Comparison of ENCODE assay signal across 29 cellular contexts in genomic region chr2:100987974-100988373, GRCh38.
"Had no signal": no experiment of that assay in that cellular context is flagged by ENCODE, and none has a peak within 500 bp of the region (broad histone marks: within the 10 kb centered on the region; RNA-seq: fewer than 3 reads in every experiment).

No MANE protein-coding gene starts in this region.

- H3K9me3 Mint-ChIP-seq: immature natural killer cell; mesothelial cell of epicardium; naive thymus-derived CD8-positive, alpha-beta T cell had no signal

- H3K36me3 Mint-ChIP-seq: immature natural killer cell; mesothelial cell of epicardium; stimulated activated naive B cell treated with anti-CD40 and anti-IgM and Interleukin-4, amounts not matched to agents 10 μg/mL and 1 μg/mL and 100 μg/mL, for 72 hours had no signal

- H3K27ac ChIP-seq: heart left ventricle, left lung, lower lobe of right lung, pancreas, prostate gland, skin epidermis, stomach, testis, thyroid gland, transverse colon, upper lobe of left lung had no signal

- H3K27me3 ChIP-seq: heart left ventricle, left lung, pancreas, stomach, testis, thyroid gland, transverse colon, upper lobe of left lung had no signal

- H3K36me3 ChIP-seq: left lung, prostate gland, thyroid gland, transverse colon, upper lobe of left lung had no signal

- H3K4me3 ChIP-seq: heart left ventricle, left lung, lower lobe of right lung, pancreas, prostate gland, skin epidermis, stomach, testis, thyroid gland, transverse colon, upper lobe of left lung had no signal

- FAIRE-seq: islet of Langerhans, kidney, pancreas had no signal

- H3K4me1 ChIP-seq: left lung, lower lobe of right lung, pancreas, prostate gland, thyroid gland, transverse colon, upper lobe of left lung had no signal

- ATAC-seq: heart left ventricle; left colon; left lung; lower lobe of right lung; naive thymus-derived CD8-positive, alpha-beta T cell; pancreas; right cardiac atrium; stimulated activated naive B cell treated with anti-CD40 and anti-IgM and Interleukin-4, amounts not matched to agents 10 μg/mL and 1 μg/mL and 100 μg/mL, for 72 hours; stimulated activated naive CD8-positive, alpha-beta T cell treated with anti-CD3 and anti-CD28 coated beads, Interleukin-15, Interleukin-2, amounts not matched to agents 100 U/mL and 50 U/mL, for 24 hours had no signal

- H3K27ac Mint-ChIP-seq: immature natural killer cell; mesothelial cell of epicardium; naive thymus-derived CD8-positive, alpha-beta T cell; stimulated activated naive B cell treated with anti-CD40 and anti-IgM and Interleukin-4, amounts not matched to agents 10 μg/mL and 1 μg/mL and 100 μg/mL, for 72 hours had no signal

- H3K9me3 ChIP-seq: heart left ventricle, left lung, lower lobe of right lung, pancreas, prostate gland, stomach, testis, thyroid gland, transverse colon, upper lobe of left lung had no signal

- H3K4me3 Mint-ChIP-seq: immature natural killer cell; mesothelial cell of epicardium; naive thymus-derived CD8-positive, alpha-beta T cell; stimulated activated naive B cell treated with anti-CD40 and anti-IgM and Interleukin-4, amounts not matched to agents 10 μg/mL and 1 μg/mL and 100 μg/mL, for 72 hours had no signal

- DNase-seq: heart left ventricle; hypothalamus; immature natural killer cell; kidney; left colon; lower lobe of right lung; mammary epithelial cell; mesendoderm; naive thymus-derived CD8-positive, alpha-beta T cell; nucleus accumbens; pancreas; retina; right cardiac atrium; stimulated activated CD4-positive, alpha-beta T cell treated with anti-CD3 and anti-CD28 coated beads, Interleukin-12 subunit alpha, Interleukin-12 subunit beta, amount 100 ng/mL, for 4 hours; stimulated activated CD4-positive, alpha-beta T cell treated with anti-CD3 and anti-CD28 coated beads, Interleukin-15, amount 100 ng/mL, for 24 hours; stimulated activated CD4-positive, alpha-beta T cell treated with anti-CD3 and anti-CD28 coated beads, Interleukin-2, amount 100 ng/mL, for 24 hours; stimulated activated CD4-positive, alpha-beta T cell treated with anti-CD3 and anti-CD28 coated beads, Interleukin-4, amount 100 ng/mL, for 1 hour; stimulated activated naive B cell treated with anti-CD40 and anti-IgM and Interleukin-4, amounts not matched to agents 10 μg/mL and 1 μg/mL and 100 μg/mL, for 72 hours; stimulated activated naive CD8-positive, alpha-beta T cell treated with anti-CD3 and anti-CD28 coated beads, Interleukin-15, Interleukin-2, amounts not matched to agents 100 U/mL and 50 U/mL, for 24 hours; stomach; testis; thyroid gland; transverse colon had no signal
